Comparison of ENCODE assay signal across 8 cellular contexts in the genomic region with DNA sequence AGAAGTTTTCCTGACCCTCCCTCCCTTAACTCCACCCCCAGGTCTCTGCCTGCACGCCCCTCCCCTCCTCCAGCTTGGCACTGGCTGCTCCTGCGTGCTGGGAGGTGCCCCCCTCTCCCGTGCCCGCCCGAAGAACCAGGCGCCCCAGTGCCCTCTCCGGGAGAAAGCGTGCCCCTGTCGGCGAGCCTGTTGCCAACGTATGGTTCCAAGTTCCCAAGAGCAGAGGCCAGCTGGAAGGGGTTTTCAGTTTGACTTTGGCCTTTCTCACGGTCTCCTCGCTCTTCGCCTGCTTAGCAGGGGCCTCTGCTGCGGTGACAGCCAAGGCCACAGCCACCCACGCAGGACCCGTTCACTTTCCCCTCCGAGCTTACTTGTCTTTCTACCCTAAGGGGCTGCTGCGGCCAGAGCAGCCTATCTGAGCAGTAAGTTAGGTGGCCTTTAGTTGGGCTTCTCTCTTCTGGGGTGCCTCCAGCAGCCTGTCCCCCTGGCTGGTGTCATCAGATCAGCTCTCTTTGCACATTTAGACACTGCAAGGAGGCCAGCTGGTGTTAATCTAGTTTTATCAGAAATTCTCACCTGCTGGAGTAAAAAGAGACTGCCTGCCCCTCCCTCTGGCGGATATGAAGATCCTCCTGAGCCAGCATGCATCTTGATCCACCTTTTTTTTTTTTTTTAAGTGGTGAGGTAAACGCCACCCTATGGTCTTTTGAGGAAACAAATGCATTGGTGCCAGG. TPM values are rescaled to one million over a fixed set of nuclear protein-coding genes. Genes with fewer than 3 reads are reported as not detected.
DNase-seq lines count a peak whose midpoint lies in the region; ATAC-seq and TF ChIP-seq lines count a peak whose summit lies in the region.

No MANE protein-coding gene starts in this region.

- H3K9ac ChIP-seq in MM.1S (ENCODE audit: low read length) (no peak overlapping the region), parathyroid adenoma (no peak overlapping the region)

- H3K36me3 Mint-ChIP-seq in activated T-helper 17 cell treated with anti-CD3 and anti-CD28 coated beads, Interleukin-2, amount 50 U/mL, for 72 hours (ENCODE audit: low read depth): peaks cover 4% of the 10 kb centered on the region

- peak overlapping the region; percentile 62 for H3K4me3 Mint-ChIP-seq in activated T-helper 17 cell treated with anti-CD3 and anti-CD28 coated beads, Interleukin-2, amount 50 U/mL, for 72 hours

- ATAC-seq in activated T-helper 17 cell treated with anti-CD3 and anti-CD28 coated beads, Interleukin-2, amount 50 U/mL, for 72 hours (replicated peaks): no peak
- ATAC-seq in GM18519 (IDR thresholded peaks at IDR 0.05; ENCODE audit: low FRiP score, unreplicated experiment) (no peak), HG03175 (IDR thresholded peaks at IDR 0.05; ENCODE audit: unreplicated experiment) (no peak)

- TF ChIP-seq CTCF in MM.1S (IDR thresholded peaks at IDR 0.05; ENCODE audit: low read length) (peak; percentile 18; the same call in 1 of the 2 replicates), cardiac muscle cell (IDR thresholded peaks at IDR 0.05; ENCODE audit: low read depth, low read length) (peak; percentile 21), parathyroid adenoma (IDR thresholded peaks at IDR 0.05) (no peak)

- no peaks in the 10 kb centered on the region for H3K4me1 Mint-ChIP-seq in activated T-helper 17 cell treated with anti-CD3 and anti-CD28 coated beads, Interleukin-2, amount 50 U/mL, for 72 hours

- H3K27me3 ChIP-seq in MM.1S (replicated peaks; ENCODE audit: insufficient read depth, low read length) (peaks cover 17% of the 10 kb centered on the region), cardiac muscle cell (peaks cover 45% of the 10 kb centered on the region), parathyroid adenoma (ENCODE audit: control insufficient read depth, insufficient read depth, low read length) (no peaks in the 10 kb centered on the region)

- peak overlapping the region; percentile 75 for H3K4me2 ChIP-seq in MM.1S (ENCODE audit: low read depth, low read length)
- peak overlapping the region; percentile 81 for H3K4me2 ChIP-seq in parathyroid adenoma (ENCODE audit: low read length)

- no peaks in the 10 kb centered on the region for H3F3A ChIP-seq in MM.1S (ENCODE audit: insufficient read depth, low read length)

- no peaks in the 10 kb centered on the region for H3K79me2 ChIP-seq in MM.1S (ENCODE audit: low read length)
- no peaks in the 10 kb centered on the region for H3K79me2 ChIP-seq in parathyroid adenoma

- no peaks in the 10 kb centered on the region for H3K9me3 ChIP-seq in MM.1S (replicated peaks; ENCODE audit: insufficient read depth, low read length)
- H3K9me3 ChIP-seq in cardiac muscle cell (ENCODE audit: low read depth): no peaks in the 10 kb centered on the region
- no peaks in the 10 kb centered on the region for H3K9me3 ChIP-seq in parathyroid adenoma (ENCODE audit: control insufficient read depth, low read length)

- no peak overlapping the region for H3K27ac ChIP-seq in MM.1S (ENCODE audit: low read length)
- H3K27ac ChIP-seq in cardiac muscle cell: no peak overlapping the region
- H3K27ac ChIP-seq in parathyroid adenoma: no peak overlapping the region

- peak; percentile 41 for DNase-seq in NCI-H748 (lab: John Stamatoyannopoulos, UW; ENCODE audit: unreplicated experiment)
- DNase-seq in NCI-H748 treated with DMSO at 0.1 percent for 48 hours (lab: John Stamatoyannopoulos, UW): no peak
- peak; percentile 52 for DNase-seq in MM.1S
- DNase-seq in cardiac muscle cell (ENCODE audit: low read depth in 1 of 2, low spot score in 1 of 2): no peak

- no peak overlapping the region for H2AFZ ChIP-seq in MM.1S (ENCODE audit: low read length)
- peak overlapping the region; percentile 66 for H2AFZ ChIP-seq in parathyroid adenoma

- H3K4me1 ChIP-seq in MM.1S (ENCODE audit: low read length) (peaks cover 7% of the 10 kb centered on the region; the same call in 1 of the 2 replicates), cardiac muscle cell (ENCODE audit: low read depth) (no peaks in the 10 kb centered on the region), parathyroid adenoma (no peaks in the 10 kb centered on the region)

- H4K20me1 ChIP-seq in MM.1S (ENCODE audit: insufficient read depth, low read length): no peaks in the 10 kb centered on the region

- H3K4me3 ChIP-seq in MM.1S (ENCODE audit: low read length): peak overlapping the region; percentile 45; the same call in 1 of the 2 replicates
- peak overlapping the region; percentile 39 for H3K4me3 ChIP-seq in cardiac muscle cell
- H3K4me3 ChIP-seq in parathyroid adenoma (ENCODE audit: low read depth, low read length): peak overlapping the region; percentile 55

- no peaks in the 10 kb centered on the region for H3K9me2 ChIP-seq in MM.1S (replicated peaks; ENCODE audit: insufficient read depth, low read length)

- H3K36me3 ChIP-seq in MM.1S (replicated peaks; ENCODE audit: insufficient read depth, low read length): no peaks in the 10 kb centered on the region
- no peaks in the 10 kb centered on the region for H3K36me3 ChIP-seq in cardiac muscle cell
- H3K36me3 ChIP-seq in parathyroid adenoma (ENCODE audit: control insufficient read depth, insufficient read depth, low read length): no peaks in the 10 kb centered on the region

- H3K9me3 Mint-ChIP-seq in activated T-helper 17 cell treated with anti-CD3 and anti-CD28 coated beads, Interleukin-2, amount 50 U/mL, for 72 hours: no peaks in the 10 kb centered on the region

- peaks cover 58% of the 10 kb centered on the region for H3K27me3 Mint-ChIP-seq in activated T-helper 17 cell treated with anti-CD3 and anti-CD28 coated beads, Interleukin-2, amount 50 U/mL, for 72 hours

- no peak overlapping the region for H3K27ac Mint-ChIP-seq in activated T-helper 17 cell treated with anti-CD3 and anti-CD28 coated beads, Interleukin-2, amount 50 U/mL, for 72 hours

RNA-seq across cellular contexts. Expression of a gene that starts 1.5 kb away (rescaled TPM):
- total RNA-seq in activated T-helper 17 cell treated with anti-CD3 and anti-CD28 coated beads, Interleukin-2, amount 50 U/mL, for 72 hours: not detected
- total RNA-seq in cardiac muscle cell: 2.4 and 7.6 TPM in 2 replicates
- polyA plus RNA-seq in cardiac muscle cell: 0.71 and 4.8 TPM in 2 replicates

Comparison
In these comparisons a context has a peak if more than half of its experiments do, and no peak if none do; other contexts are left out.
1. DNase-seq: peak in NCI-H748 (single experiment) and MM.1S (single experiment); none in NCI-H748 treated with DMSO at 0.1 percent for 48 hours (single experiment) and cardiac muscle cell (0 of 2).
2. Peak in every context shown above with its lines, with median percentiles within 50 percentile points of each other: H3K4me3 ChIP-seq.